In the genomic region with DNA sequence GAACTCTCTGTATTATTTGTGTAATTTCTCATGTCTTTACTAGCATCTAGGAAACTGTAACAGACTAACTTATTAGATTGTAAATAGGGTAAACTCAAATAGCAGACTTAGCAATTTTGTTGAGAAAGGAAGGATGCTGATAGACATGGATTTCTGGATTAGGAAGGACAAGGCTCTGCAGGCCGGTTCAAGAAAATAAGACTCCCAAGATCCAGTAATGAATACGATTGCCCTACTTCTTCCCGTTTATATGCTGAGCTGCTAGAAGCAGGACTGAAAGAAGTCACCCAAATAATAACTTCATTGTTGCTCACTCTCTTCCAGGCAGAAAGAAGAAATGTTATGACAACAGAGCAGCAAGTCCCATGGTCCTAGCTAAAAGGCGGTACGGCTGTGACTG, we compare ENCODE assay signal across 30 cellular contexts.
"Had no signal": no experiment of that assay in that cellular context is flagged by ENCODE, and none has a peak within 500 bp of the region (broad histone marks: within the 10 kb centered on the region; RNA-seq: fewer than 3 reads in every experiment).

No MANE protein-coding gene starts in this region.

- H3K4me1 ChIP-seq: parathyroid adenoma, psoas muscle, suprapubic skin, thyroid gland, tibial nerve, upper lobe of left lung, vagina had no signal

- H2AFZ ChIP-seq: neural progenitor cell, parathyroid adenoma had no signal

- FAIRE-seq: urothelium cell line had no signal

- H3K9ac ChIP-seq: neural progenitor cell, parathyroid adenoma had no signal

- DNase-seq: naive thymus-derived CD4-positive, alpha-beta T cell; natural killer cell; occipital lobe; ovary; posterior cingulate gyrus; psoas muscle; right cardiac atrium; spleen; stimulated activated CD4-positive, alpha-beta T cell treated with anti-CD3 and anti-CD28 coated beads, Interleukin-12 subunit alpha, Interleukin-12 subunit beta, amount 100 ng/mL, for 4 hours; stimulated activated CD4-positive, alpha-beta T cell treated with anti-CD3 and anti-CD28 coated beads, Interleukin-1b, Interleukin-23, amount 100 ng/mL, for 48 hours; stimulated activated CD4-positive, alpha-beta T cell treated with anti-CD3 and anti-CD28 coated beads, Interleukin-4, amount 100 ng/mL, for 1 hour; stimulated activated CD4-positive, alpha-beta T cell treated with anti-CD3 and anti-CD28 coated beads, Interleukin-4, amount 100 ng/mL, for 4 hours; stimulated activated naive B cell treated with anti-CD40 and anti-IgM and Interleukin-4, amounts not matched to agents 10 μg/mL and 1 μg/mL and 100 μg/mL, for 72 hours; stimulated activated naive CD8-positive, alpha-beta T cell treated with anti-CD3 and anti-CD28 coated beads, Interleukin-15, amount 100 ng/mL, for 72 hours; stimulated activated naive CD8-positive, alpha-beta T cell treated with anti-CD3 and anti-CD28 coated beads, Interleukin-15, Interleukin-2, amounts not matched to agents 100 U/mL and 50 U/mL, for 24 hours; substantia nigra; thyroid gland; trophoblast cell; upper lobe of left lung had no signal

- H3K9me3 ChIP-seq: psoas muscle, thyroid gland, vagina had no signal

- H3K27ac ChIP-seq: neural progenitor cell, ovary, parathyroid adenoma, psoas muscle, skin epidermis, spleen, suprapubic skin, thoracic aorta, thyroid gland, tibial nerve, upper lobe of left lung, vagina had no signal

- H3K4me2 ChIP-seq: neural progenitor cell, smooth muscle cell had no signal

- H3K36me3 ChIP-seq: neural progenitor cell, ovary, thoracic aorta, thyroid gland, upper lobe of left lung, vagina had no signal

- H3K79me2 ChIP-seq: parathyroid adenoma had no signal

- H3K27me3 ChIP-seq: neural progenitor cell, ovary, spleen, suprapubic skin, thyroid gland, tibial nerve, upper lobe of left lung, vagina had no signal

- ATAC-seq: naive thymus-derived CD4-positive, alpha-beta T cell; natural killer cell; psoas muscle; right cardiac atrium; sciatic nerve; stimulated activated effector memory CD8-positive, alpha-beta T cell treated with anti-CD3 and anti-CD28 coated beads, Interleukin-12 subunit alpha, Interleukin-12 subunit beta, amount 100 ng/mL, for 72 hours; stimulated activated naive B cell treated with anti-CD40 and anti-IgM and Interleukin-4, amounts not matched to agents 10 μg/mL and 1 μg/mL and 100 μg/mL, for 72 hours; stimulated activated naive CD8-positive, alpha-beta T cell treated with anti-CD3 and anti-CD28 coated beads, Interleukin-15, amount 100 ng/mL, for 72 hours; stimulated activated naive CD8-positive, alpha-beta T cell treated with anti-CD3 and anti-CD28 coated beads, Interleukin-15, Interleukin-2, amounts not matched to agents 100 U/mL and 50 U/mL, for 24 hours had no signal

- H3K4me3 ChIP-seq: neural progenitor cell, ovary, psoas muscle, skin epidermis, smooth muscle cell, spleen, suprapubic skin, thoracic aorta, thyroid gland, tibial nerve, upper lobe of left lung, vagina had no signal
